In the genomic region with DNA sequence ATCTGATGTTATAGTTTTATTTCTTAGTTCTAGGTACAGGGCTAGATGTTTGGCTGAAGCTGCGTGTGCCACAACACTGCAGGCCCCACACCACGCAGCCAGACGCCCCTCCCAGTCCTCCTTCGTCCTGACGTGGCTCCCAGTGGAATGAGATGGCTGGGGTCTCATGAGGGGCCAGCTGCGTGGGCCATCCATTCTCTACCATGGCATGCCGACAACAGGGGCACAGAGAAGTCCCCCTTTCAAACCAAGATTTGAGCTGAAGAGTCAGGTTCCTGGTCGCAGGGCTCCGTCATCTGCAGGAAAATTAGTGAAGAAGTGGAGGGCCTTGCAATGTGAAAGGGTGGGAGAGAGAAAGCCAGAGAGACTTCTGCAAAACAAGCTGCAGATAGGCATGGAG, we compare ENCODE assay signal across 19 cellular contexts.
DNase-seq lines count a peak whose midpoint lies in the region; ATAC-seq and TF ChIP-seq lines count a peak whose summit lies in the region.
"Had no signal": no experiment of that assay in that cellular context is flagged by ENCODE, and none has a peak within 500 bp of the region (broad histone marks: within the 10 kb centered on the region; RNA-seq: fewer than 3 reads in every experiment).

No MANE protein-coding gene starts in this region.

- H3K4me3 Mint-ChIP-seq in nephron = no peak overlapping the region
- H3K4me3 Mint-ChIP-seq: CD14-positive monocyte; CD4-positive, alpha-beta memory T cell; HFFc6; IgD-negative memory B cell had no signal

- H3K9me3 Mint-ChIP-seq in nephron = no peaks in the 10 kb centered on the region
- H3K9me3 Mint-ChIP-seq: CD4-positive, alpha-beta memory T cell had no signal

- H4K20me1 ChIP-seq in BLaER1 treated with 17β-estradiol and CSF1 and Interleukin-3, amounts not matched to agents 10 nM and 100 nM = peaks cover 0 to 13% (median 0%) of the 10 kb centered on the region in 11 experiments; a peak in 4 of 22 replicates

- TF ChIP-seq CTCF in VCaP (conservative IDR thresholded peaks at IDR 0.05) (no peak), nephron (IDR thresholded peaks at IDR 0.05; ENCODE audit: unreplicated experiment in 3 of 3) (no peak), thyroid gland (IDR thresholded peaks at IDR 0.05) (no peak)

- 41 to 46% methylated on average over 9 of the region's 9 CpGs for WGBS in thyroid gland, 2 donors

- H3K9me3 ChIP-seq in BLaER1 treated with 17β-estradiol and CSF1 and Interleukin-3, amounts not matched to agents 10 nM and 100 nM (replicated peaks in 1 of 11) = no peaks in the 10 kb centered on the region
- no peaks in the 10 kb centered on the region for H3K9me3 ChIP-seq in thyroid gland
- no peaks in the 10 kb centered on the region for H3K9me3 ChIP-seq in MG63
- H3K9me3 ChIP-seq: BE2C had no signal

- H3K27me3 ChIP-seq in BLaER1 treated with 17β-estradiol and CSF1 and Interleukin-3, amounts not matched to agents 10 nM and 100 nM = peaks cover 0 to 9% (median 0%) of the 10 kb centered on the region in 11 experiments; a peak in 2 of 22 replicates
- H3K27me3 ChIP-seq in thyroid gland (no peaks in the 10 kb centered on the region), MG63 (no peaks in the 10 kb centered on the region)
- H3K27me3 ChIP-seq: BE2C had no signal

- H3K4me1 ChIP-seq in BLaER1 treated with 17β-estradiol and CSF1 and Interleukin-3, amounts not matched to agents 10 nM and 100 nM = peaks cover 28 to 48% (median 43%) of the 10 kb centered on the region in 10 experiments
- peaks cover 41 to 58% of the 10 kb centered on the region in 2 donors for H3K4me1 ChIP-seq in thyroid gland
- H3K4me1 ChIP-seq: BE2C had no signal

- peaks cover 4% of the 10 kb centered on the region for H3K27me3 Mint-ChIP-seq in nephron (ENCODE audit: low read depth)

- intact Hi-C loops in thyroid gland (cut with DNase I) = no loop called here

- no peak for DNase-seq in thyroid gland
- no peak for DNase-seq in MG63
- no peak for DNase-seq in mucosa of gallbladder (ENCODE audit: low spot score)
- DNase-seq: ACHN; BE2C; CD4-positive, alpha-beta memory T cell; DMS153; DMS79; GDM1; GOT3; H7; HFFc6 had no signal

- peaks cover 17% of the 10 kb centered on the region for H3K4me1 Mint-ChIP-seq in nephron
- H3K4me1 Mint-ChIP-seq: CD14-positive monocyte; CD4-positive, alpha-beta memory T cell had no signal

- peak overlapping the region in 1 of 11 experiments; percentile 13; a peak in 1 of 22 replicates for H3K9ac ChIP-seq in BLaER1 treated with 17β-estradiol and CSF1 and Interleukin-3, amounts not matched to agents 10 nM and 100 nM

- H3K4me2 ChIP-seq in BLaER1 treated with 17β-estradiol and CSF1 and Interleukin-3, amounts not matched to agents 10 nM and 100 nM = peak overlapping the region in 10 of 11 experiments; percentile 14 to 75 (median 67); a peak in 17 of 22 replicates

- no peak overlapping the region for H3K4me3 ChIP-seq in BLaER1 treated with 17β-estradiol and CSF1 and Interleukin-3, amounts not matched to agents 10 nM and 100 nM
- H3K4me3 ChIP-seq in thyroid gland (replicated peaks in 1 of 3) (no peak overlapping the region), MG63 (no peak overlapping the region)

- H3K36me3 Mint-ChIP-seq in nephron (ENCODE audit: low read depth) = peaks cover 4% of the 10 kb centered on the region
- H3K36me3 Mint-ChIP-seq: CD14-positive monocyte; CD4-positive, alpha-beta memory T cell; IgD-negative memory B cell had no signal

- H3K27ac Mint-ChIP-seq in nephron = peak overlapping the region; percentile 23 to 83 (median 69)
- H3K27ac Mint-ChIP-seq: CD4-positive, alpha-beta memory T cell; HFFc6; IgD-negative memory B cell had no signal

- H3K36me3 ChIP-seq in BLaER1 treated with 17β-estradiol and CSF1 and Interleukin-3, amounts not matched to agents 10 nM and 100 nM = no peaks in the 10 kb centered on the region
- H3K36me3 ChIP-seq in thyroid gland (no peaks in the 10 kb centered on the region), MG63 (no peaks in the 10 kb centered on the region)
- H3K36me3 ChIP-seq: BE2C had no signal

- H3K27ac ChIP-seq in BLaER1 treated with 17β-estradiol and CSF1 and Interleukin-3, amounts not matched to agents 10 nM and 100 nM = peak overlapping the region in 2 of 11 experiments; percentile 32 to 53; a peak in 2 of 22 replicates
- H3K27ac ChIP-seq in VCaP = peak overlapping the region; percentile 69
- peak overlapping the region; percentile 93 to 98 (median 95) for H3K27ac ChIP-seq in thyroid gland

- ATAC-seq in GM18502 (IDR thresholded peaks at IDR 0.05; ENCODE audit: poor library complexity, unreplicated experiment) = no peak
- ATAC-seq: HCT116 had no signal

- no peak for TF ChIP-seq POLR2A in thyroid gland (IDR thresholded peaks at IDR 0.05)
